1 cellular context compared by ENCODE assay signal in the genomic region with DNA sequence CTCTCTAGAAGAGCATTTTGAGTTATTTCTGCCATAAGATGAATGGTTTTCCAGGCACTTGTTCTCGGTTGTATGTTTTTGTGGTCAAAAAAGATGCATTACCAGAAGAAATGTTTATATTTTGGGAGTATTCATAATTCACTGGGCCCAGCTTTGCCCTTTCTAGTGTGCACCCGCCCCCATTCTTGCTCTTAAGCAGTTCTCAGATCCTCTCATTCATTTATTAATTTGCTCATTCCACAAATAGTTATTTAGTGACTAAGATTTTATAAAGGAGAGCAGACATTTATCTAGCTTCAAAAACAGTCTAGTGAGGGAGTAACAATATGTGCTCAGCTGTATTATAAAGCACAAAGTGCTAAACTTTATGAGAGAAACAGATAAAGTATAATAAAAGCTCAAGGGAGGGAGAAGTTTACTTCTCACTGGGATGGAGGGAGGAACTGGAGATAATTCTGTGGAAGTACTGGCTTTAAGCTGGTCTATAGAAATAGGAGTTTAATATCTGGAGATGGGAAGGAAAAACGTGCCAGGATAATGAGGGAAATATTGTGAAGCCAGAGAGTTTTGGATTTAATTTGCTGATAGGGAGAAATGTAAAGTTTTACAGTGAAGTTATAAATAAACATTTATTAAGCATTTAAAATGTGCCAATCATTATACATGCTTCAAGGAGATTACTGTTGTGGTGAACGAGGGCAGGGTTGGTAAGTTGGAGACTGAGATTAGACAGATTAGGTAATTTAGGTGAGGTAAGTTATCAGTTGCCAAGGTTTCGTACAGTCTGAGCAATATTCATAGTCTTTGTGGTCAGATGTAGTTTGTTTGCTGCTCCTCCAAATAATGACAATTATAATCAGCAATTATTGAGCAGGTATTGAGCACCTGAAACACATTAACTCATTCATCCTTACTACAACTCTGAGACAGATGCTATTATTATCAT.
TF ChIP-seq lines count a peak whose summit lies in the region.

No MANE protein-coding gene starts in this region.

TF ChIP-seq in GM23338, 12 proteins besides CTCF, POLR2A, EP300 and RAD21 (continued from another document):
- TF ChIP-seq, protein P1, sequence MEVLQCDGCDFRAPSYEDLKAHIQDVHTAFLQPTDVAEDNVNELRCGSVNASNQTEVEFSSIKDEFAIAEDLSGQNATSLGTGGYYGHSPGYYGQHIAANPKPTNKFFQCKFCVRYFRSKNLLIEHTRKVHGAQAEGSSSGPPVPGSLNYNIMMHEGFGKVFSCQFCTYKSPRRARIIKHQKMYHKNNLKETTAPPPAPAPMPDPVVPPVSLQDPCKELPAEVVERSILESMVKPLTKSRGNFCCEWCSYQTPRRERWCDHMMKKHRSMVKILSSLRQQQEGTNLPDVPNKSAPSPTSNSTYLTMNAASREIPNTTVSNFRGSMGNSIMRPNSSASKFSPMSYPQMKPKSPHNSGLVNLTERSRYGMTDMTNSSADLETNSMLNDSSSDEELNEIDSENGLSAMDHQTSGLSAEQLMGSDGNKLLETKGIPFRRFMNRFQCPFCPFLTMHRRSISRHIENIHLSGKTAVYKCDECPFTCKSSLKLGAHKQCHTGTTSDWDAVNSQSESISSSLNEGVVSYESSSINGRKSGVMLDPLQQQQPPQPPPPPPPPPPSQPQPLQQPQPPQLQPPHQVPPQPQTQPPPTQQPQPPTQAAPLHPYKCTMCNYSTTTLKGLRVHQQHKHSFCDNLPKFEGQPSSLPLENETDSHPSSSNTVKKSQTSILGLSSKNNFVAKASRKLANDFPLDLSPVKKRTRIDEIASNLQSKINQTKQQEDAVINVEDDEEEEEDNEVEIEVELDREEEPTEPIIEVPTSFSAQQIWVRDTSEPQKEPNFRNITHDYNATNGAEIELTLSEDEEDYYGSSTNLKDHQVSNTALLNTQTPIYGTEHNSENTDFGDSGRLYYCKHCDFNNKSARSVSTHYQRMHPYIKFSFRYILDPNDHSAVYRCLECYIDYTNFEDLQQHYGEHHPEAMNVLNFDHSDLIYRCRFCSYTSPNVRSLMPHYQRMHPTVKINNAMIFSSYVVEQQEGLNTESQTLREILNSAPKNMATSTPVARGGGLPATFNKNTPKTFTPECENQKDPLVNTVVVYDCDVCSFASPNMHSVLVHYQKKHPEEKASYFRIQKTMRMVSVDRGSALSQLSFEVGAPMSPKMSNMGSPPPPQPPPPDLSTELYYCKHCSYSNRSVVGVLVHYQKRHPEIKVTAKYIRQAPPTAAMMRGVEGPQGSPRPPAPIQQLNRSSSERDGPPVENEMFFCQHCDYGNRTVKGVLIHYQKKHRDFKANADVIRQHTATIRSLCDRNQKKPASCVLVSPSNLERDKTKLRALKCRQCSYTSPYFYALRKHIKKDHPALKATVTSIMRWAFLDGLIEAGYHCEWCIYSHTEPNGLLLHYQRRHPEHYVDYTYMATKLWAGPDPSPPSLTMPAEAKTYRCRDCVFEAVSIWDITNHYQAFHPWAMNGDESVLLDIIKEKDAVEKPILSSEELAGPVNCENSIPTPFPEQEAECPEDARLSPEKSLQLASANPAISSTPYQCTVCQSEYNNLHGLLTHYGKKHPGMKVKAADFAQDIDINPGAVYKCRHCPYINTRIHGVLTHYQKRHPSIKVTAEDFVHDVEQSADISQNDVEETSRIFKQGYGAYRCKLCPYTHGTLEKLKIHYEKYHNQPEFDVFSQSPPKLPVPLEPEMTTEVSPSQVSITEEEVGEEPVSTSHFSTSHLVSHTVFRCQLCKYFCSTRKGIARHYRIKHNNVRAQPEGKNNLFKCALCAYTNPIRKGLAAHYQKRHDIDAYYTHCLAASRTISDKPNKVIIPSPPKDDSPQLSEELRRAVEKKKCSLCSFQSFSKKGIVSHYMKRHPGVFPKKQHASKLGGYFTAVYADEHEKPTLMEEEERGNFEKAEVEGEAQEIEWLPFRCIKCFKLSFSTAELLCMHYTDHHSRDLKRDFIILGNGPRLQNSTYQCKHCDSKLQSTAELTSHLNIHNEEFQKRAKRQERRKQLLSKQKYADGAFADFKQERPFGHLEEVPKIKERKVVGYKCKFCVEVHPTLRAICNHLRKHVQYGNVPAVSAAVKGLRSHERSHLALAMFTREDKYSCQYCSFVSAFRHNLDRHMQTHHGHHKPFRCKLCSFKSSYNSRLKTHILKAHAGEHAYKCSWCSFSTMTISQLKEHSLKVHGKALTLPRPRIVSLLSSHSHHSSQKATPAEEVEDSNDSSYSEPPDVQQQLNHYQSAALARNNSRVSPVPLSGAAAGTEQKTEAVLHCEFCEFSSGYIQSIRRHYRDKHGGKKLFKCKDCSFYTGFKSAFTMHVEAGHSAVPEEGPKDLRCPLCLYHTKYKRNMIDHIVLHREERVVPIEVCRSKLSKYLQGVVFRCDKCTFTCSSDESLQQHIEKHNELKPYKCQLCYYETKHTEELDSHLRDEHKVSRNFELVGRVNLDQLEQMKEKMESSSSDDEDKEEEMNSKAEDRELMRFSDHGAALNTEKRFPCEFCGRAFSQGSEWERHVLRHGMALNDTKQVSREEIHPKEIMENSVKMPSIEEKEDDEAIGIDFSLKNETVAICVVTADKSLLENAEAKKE (CRISPR knock-in tag; IDR thresholded peaks at IDR 0.05) = no peak
- TF ChIP-seq JUNB (IDR thresholded peaks at IDR 0.05; ENCODE audit: unreplicated experiment) (no peak), EZH2 (IDR thresholded peaks at IDR 0.05; ENCODE audit: low read depth, unreplicated experiment) (no peak), STAT1 (IDR thresholded peaks at IDR 0.05; ENCODE audit: unreplicated experiment) (no peak), EZH2phosphoT487 (IDR thresholded peaks at IDR 0.05; ENCODE audit: unreplicated experiment) (no peak), POLR2AphosphoS5 (IDR thresholded peaks at IDR 0.05; ENCODE audit: low read depth) (no peak)
- TF ChIP-seq, protein P2, sequence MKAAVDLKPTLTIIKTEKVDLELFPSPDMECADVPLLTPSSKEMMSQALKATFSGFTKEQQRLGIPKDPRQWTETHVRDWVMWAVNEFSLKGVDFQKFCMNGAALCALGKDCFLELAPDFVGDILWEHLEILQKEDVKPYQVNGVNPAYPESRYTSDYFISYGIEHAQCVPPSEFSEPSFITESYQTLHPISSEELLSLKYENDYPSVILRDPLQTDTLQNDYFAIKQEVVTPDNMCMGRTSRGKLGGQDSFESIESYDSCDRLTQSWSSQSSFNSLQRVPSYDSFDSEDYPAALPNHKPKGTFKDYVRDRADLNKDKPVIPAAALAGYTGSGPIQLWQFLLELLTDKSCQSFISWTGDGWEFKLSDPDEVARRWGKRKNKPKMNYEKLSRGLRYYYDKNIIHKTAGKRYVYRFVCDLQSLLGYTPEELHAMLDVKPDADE (IDR thresholded peaks at IDR 0.05) = no peak
